ENCODE assay signal across 8 cellular contexts in genomic region chr5:129904667-129905466, GRCh38. TPM values are rescaled to one million over a fixed set of nuclear protein-coding genes. Genes with fewer than 3 reads are reported as not detected.
DNase-seq lines count a peak whose midpoint lies in the region; ATAC-seq lines count a peak whose summit lies in the region.

No MANE protein-coding gene starts in this region.

- intact Hi-C loops in Right ventricle myocardium superior (cut with DNase I) (loop anchor here (10.0 kb wide), 1 partner anchor 240 kb away; no protein-coding TSS in a partner anchor), posterior cingulate gyrus (cut with DNase I) (loop anchor here (5.0 kb wide), 1 partner anchor 237 kb away; no protein-coding TSS in a partner anchor)

- ATAC-seq in HG03025 (IDR thresholded peaks at IDR 0.05; ENCODE audit: low FRiP score, unreplicated experiment) (peak; percentile 37), Right ventricle myocardium superior (ENCODE audit: poor library complexity) (peak; percentile 51)
- ATAC-seq in activated CD8-positive, alpha-beta T cell treated with anti-CD3 and anti-CD28 coated beads, Interleukin-2, amount 10 ng/mL, durations not matched to agents 7 days and 5 days = peak; percentile 53

- peaks cover 50% of the 10 kb centered on the region for H3K27me3 Mint-ChIP-seq in activated naive CD4-positive, alpha-beta T cell treated with anti-CD3 and anti-CD28 coated beads, Interleukin-2, amount 10 ng/mL, durations not matched to agents 7 days and 5 days
- H3K27me3 Mint-ChIP-seq in activated CD8-positive, alpha-beta T cell treated with anti-CD3 and anti-CD28 coated beads, Interleukin-2, amount 10 ng/mL, durations not matched to agents 7 days and 5 days (ENCODE audit: low read depth) = peaks cover 38% of the 10 kb centered on the region

- no peak overlapping the region for H3K4me3 Mint-ChIP-seq in activated naive CD4-positive, alpha-beta T cell treated with anti-CD3 and anti-CD28 coated beads, Interleukin-2, amount 10 ng/mL, durations not matched to agents 7 days and 5 days
- peak overlapping the region; percentile 59 for H3K4me3 Mint-ChIP-seq in activated CD8-positive, alpha-beta T cell treated with anti-CD3 and anti-CD28 coated beads, Interleukin-2, amount 10 ng/mL, durations not matched to agents 7 days and 5 days

- POLR2A ChIA-PET in activated CD8-positive, alpha-beta T cell treated with anti-CD3 and anti-CD28 coated beads, Interleukin-2, amount 10 ng/mL, durations not matched to agents 7 days and 5 days (lab: Charles Lee) = no interaction called here

- H3K36me3 Mint-ChIP-seq in activated naive CD4-positive, alpha-beta T cell treated with anti-CD3 and anti-CD28 coated beads, Interleukin-2, amount 10 ng/mL, durations not matched to agents 7 days and 5 days = no peaks in the 10 kb centered on the region
- no peaks in the 10 kb centered on the region for H3K36me3 Mint-ChIP-seq in activated CD8-positive, alpha-beta T cell treated with anti-CD3 and anti-CD28 coated beads, Interleukin-2, amount 10 ng/mL, durations not matched to agents 7 days and 5 days (ENCODE audit: low read depth)

- H3K9me3 Mint-ChIP-seq in activated naive CD4-positive, alpha-beta T cell treated with anti-CD3 and anti-CD28 coated beads, Interleukin-2, amount 10 ng/mL, durations not matched to agents 7 days and 5 days = no peaks in the 10 kb centered on the region
- no peaks in the 10 kb centered on the region for H3K9me3 Mint-ChIP-seq in activated CD8-positive, alpha-beta T cell treated with anti-CD3 and anti-CD28 coated beads, Interleukin-2, amount 10 ng/mL, durations not matched to agents 7 days and 5 days (ENCODE audit: insufficient read depth)

- H3K4me1 Mint-ChIP-seq in activated naive CD4-positive, alpha-beta T cell treated with anti-CD3 and anti-CD28 coated beads, Interleukin-2, amount 10 ng/mL, durations not matched to agents 7 days and 5 days = peaks cover 14% of the 10 kb centered on the region
- peaks cover 13% of the 10 kb centered on the region for H3K4me1 Mint-ChIP-seq in activated CD8-positive, alpha-beta T cell treated with anti-CD3 and anti-CD28 coated beads, Interleukin-2, amount 10 ng/mL, durations not matched to agents 7 days and 5 days (ENCODE audit: low read depth)

- CTCF ChIA-PET in activated naive CD4-positive, alpha-beta T cell treated with anti-CD3 and anti-CD28 coated beads, Interleukin-2, amount 10 ng/mL, durations not matched to agents 7 days and 5 days (lab: Charles Lee) = no interaction called here
- CTCF ChIA-PET in activated CD8-positive, alpha-beta T cell treated with anti-CD3 and anti-CD28 coated beads, Interleukin-2, amount 10 ng/mL, durations not matched to agents 7 days and 5 days (lab: Charles Lee) = no interaction called here

- no peak overlapping the region for H3K27ac Mint-ChIP-seq in activated naive CD4-positive, alpha-beta T cell treated with anti-CD3 and anti-CD28 coated beads, Interleukin-2, amount 10 ng/mL, durations not matched to agents 7 days and 5 days
- no peak overlapping the region for H3K27ac Mint-ChIP-seq in activated CD8-positive, alpha-beta T cell treated with anti-CD3 and anti-CD28 coated beads, Interleukin-2, amount 10 ng/mL, durations not matched to agents 7 days and 5 days

- peak; percentile 27 for DNase-seq in activated naive CD4-positive, alpha-beta T cell treated with anti-CD3 and anti-CD28 coated beads, Interleukin-2, amount 10 ng/mL, durations not matched to agents 7 days and 5 days
- no peak for DNase-seq in activated naive CD4-positive, alpha-beta T cell treated with Interleukin-2 at 50 U/mL for 16 hours
- DNase-seq in activated CD8-positive, alpha-beta T cell treated with anti-CD3 and anti-CD28 coated beads, Interleukin-2, amount 10 ng/mL, durations not matched to agents 7 days and 5 days = no peak
- peak; percentile 49 for DNase-seq in Right ventricle myocardium superior
- peak in 6 of 10 donors; percentile 18 to 79 (median 22) for DNase-seq in posterior cingulate gyrus
- DNase-seq in putamen (ENCODE audit: low spot score) = no peak
- no peak for DNase-seq in NK-92 treated with Interleukin-12 subunit alpha and Interleukin-12 subunit beta, amount 100 ng/mL, for 24 hours (lab: John Stamatoyannopoulos, UW)

RNA-seq across cellular contexts. Expression of gene CHSY3, which starts 0.6 kb away (rescaled TPM):
- not detected for total RNA-seq in activated CD8-positive, alpha-beta T cell treated with anti-CD3 and anti-CD28 coated beads, Interleukin-2, amount 10 ng/mL, durations not matched to agents 7 days and 5 days
- total RNA-seq in Right ventricle myocardium superior = 0.51 TPM

Comparison
In these comparisons a context has a peak if more than half of its experiments do, and no peak if none do; other contexts are left out.
1. DNase-seq: peak in activated naive CD4-positive, alpha-beta T cell treated with anti-CD3 and anti-CD28 coated beads, Interleukin-2, amount 10 ng/mL, durations not matched to agents 7 days and 5 days (single experiment), Right ventricle myocardium superior (single experiment) and posterior cingulate gyrus (6 of 10); none in activated naive CD4-positive, alpha-beta T cell treated with Interleukin-2 at 50 U/mL for 16 hours (single experiment), activated CD8-positive, alpha-beta T cell treated with anti-CD3 and anti-CD28 coated beads, Interleukin-2, amount 10 ng/mL, durations not matched to agents 7 days and 5 days (single experiment), putamen (single experiment) and NK-92 treated with Interleukin-12 subunit alpha and Interleukin-12 subunit beta, amount 100 ng/mL, for 24 hours (single experiment).
2. Peak in every context shown above with its lines, with median percentiles within 50 percentile points of each other: ATAC-seq.